2 cellular contexts compared by ENCODE assay signal in the genomic region with DNA sequence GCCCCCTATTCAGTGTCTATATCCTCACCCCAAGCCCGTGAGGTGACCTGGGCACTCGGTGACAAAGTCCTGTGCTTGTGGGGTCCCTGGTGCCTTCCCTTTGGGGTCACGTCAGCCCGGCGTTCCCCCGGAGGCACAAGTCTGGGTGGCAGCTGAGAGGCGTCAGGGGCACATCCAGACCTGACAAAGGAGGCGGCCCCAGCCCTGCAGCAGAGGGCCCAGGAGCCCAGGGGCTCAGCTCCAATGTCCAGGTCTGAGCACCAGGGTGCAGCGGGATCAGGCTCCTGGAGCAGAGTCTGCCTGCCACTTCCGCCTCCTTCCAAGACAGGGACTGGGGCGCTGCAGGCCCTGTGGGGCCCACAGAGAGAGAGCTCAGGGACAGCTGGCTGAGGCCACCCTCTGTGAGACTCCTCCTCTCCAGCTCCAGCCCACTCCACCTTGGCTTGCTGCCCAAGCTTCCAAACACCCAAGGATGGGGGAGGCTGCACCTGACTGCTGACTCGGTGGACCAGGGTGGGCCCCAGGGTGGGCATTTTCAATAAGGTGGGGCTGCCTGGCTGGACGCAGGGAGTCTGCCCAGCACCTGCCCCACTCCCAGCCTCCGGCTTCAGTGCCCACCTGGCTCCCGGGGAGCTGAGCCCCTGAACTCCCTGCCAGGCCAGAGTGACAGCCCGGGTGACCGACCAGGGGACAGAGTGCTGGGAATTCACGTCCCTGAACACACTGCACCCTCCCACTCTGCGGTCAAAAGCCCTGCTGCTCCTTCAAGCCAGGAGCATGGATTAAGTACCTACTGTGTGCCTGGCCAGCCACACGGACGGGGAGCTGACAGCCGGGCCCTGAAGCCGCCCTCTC.
TF ChIP-seq lines count a peak whose summit lies in the region.

No MANE protein-coding gene starts in this region.

TF ChIP-seq in SK-N-SH treated with all-trans-retinoic acid at 6 μM for 48 hours, 23 proteins besides CTCF, POLR2A, EP300 and RAD21 (continued from another document):
- TF ChIP-seq, protein P1, sequence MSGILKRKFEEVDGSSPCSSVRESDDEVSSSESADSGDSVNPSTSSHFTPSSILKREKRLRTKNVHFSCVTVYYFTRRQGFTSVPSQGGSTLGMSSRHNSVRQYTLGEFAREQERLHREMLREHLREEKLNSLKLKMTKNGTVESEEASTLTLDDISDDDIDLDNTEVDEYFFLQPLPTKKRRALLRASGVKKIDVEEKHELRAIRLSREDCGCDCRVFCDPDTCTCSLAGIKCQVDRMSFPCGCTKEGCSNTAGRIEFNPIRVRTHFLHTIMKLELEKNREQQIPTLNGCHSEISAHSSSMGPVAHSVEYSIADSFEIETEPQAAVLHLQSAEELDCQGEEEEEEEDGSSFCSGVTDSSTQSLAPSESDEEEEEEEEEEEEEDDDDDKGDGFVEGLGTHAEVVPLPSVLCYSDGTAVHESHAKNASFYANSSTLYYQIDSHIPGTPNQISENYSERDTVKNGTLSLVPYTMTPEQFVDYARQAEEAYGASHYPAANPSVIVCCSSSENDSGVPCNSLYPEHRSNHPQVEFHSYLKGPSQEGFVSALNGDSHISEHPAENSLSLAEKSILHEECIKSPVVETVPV (CRISPR knock-in tag; IDR thresholded peaks at IDR 0.05) = no peak
- no peak for TF ChIP-seq GLIS3 (CRISPR knock-in tag; IDR thresholded peaks at IDR 0.05)
- TF ChIP-seq SNAI2 (CRISPR knock-in tag; IDR thresholded peaks at IDR 0.05) = no peak

TF ChIP-seq in SK-N-SH, 30 proteins besides CTCF, POLR2A, EP300 and RAD21 (continued from another document):
- TF ChIP-seq, protein P2, sequence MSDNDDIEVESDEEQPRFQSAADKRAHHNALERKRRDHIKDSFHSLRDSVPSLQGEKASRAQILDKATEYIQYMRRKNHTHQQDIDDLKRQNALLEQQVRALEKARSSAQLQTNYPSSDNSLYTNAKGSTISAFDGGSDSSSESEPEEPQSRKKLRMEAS (IDR thresholded peaks at IDR 0.05; ENCODE audit: low read depth) = no peak
- no peak for TF ChIP-seq MEF2A (IDR thresholded peaks at IDR 0.05; ENCODE audit: borderline replicate concordance, low read depth)
- TF ChIP-seq, protein P3, sequence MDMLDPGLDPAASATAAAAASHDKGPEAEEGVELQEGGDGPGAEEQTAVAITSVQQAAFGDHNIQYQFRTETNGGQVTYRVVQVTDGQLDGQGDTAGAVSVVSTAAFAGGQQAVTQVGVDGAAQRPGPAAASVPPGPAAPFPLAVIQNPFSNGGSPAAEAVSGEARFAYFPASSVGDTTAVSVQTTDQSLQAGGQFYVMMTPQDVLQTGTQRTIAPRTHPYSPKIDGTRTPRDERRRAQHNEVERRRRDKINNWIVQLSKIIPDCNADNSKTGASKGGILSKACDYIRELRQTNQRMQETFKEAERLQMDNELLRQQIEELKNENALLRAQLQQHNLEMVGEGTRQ (IDR thresholded peaks at IDR 0.05; ENCODE audit: borderline replicate concordance, low read depth, low read length) = no peak
- no peak for TF ChIP-seq NRF1 (IDR thresholded peaks at IDR 0.05; ENCODE audit: low read depth, low read length)
- no peak for TF ChIP-seq MXI1 (IDR thresholded peaks at IDR 0.05; ENCODE audit: low read depth, low read length)
